24 cellular contexts compared by ENCODE assay signal in the genomic region with DNA sequence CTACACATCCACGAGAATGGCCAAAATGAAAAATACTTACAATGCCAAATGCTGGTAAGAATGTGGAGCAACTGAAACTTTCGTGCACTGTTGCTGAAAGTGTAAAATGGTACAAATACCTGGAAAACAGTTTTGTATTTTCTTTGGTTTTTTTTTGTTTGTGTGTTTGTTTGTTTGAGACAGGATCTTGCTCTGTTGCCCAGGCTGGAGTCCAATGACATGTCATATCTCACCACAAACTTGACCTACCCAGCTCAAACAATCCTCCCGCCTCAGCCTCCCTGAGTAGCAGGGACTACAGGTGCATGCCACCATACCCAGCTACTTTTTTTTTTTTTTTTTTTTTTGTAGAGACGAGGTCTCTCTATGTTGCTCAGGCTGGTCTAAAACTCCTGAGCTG. TPM values are rescaled to one million over a fixed set of nuclear protein-coding genes. Genes with fewer than 3 reads are reported as not detected.
"Had no signal": no experiment of that assay in that cellular context is flagged by ENCODE, and none has a peak within 500 bp of the region (broad histone marks: within the 10 kb centered on the region; RNA-seq: fewer than 3 reads in every experiment).

No MANE protein-coding gene starts in this region.

- H3K27ac Mint-ChIP-seq: memory B cell; natural killer cell; stimulated activated effector memory CD8-positive, alpha-beta T cell treated with anti-CD3 and anti-CD28 coated beads, Interleukin-12 subunit alpha, Interleukin-12 subunit beta, amount 100 ng/mL, for 72 hours had no signal

- H3K36me3 ChIP-seq: gastrocnemius medialis, lower lobe of right lung, pancreas, right atrium auricular region, stomach, thyroid gland, vagina had no signal

- H3K4me3 ChIP-seq: coronary artery, gastrocnemius medialis, lower lobe of right lung, pancreas, right atrium auricular region, stomach, thyroid gland, vagina had no signal

- H3K9me3 Mint-ChIP-seq: natural killer cell; stimulated activated effector memory CD8-positive, alpha-beta T cell treated with anti-CD3 and anti-CD28 coated beads, Interleukin-12 subunit alpha, Interleukin-12 subunit beta, amount 100 ng/mL, for 72 hours had no signal

- H3K4me1 Mint-ChIP-seq: memory B cell; natural killer cell; stimulated activated effector memory CD8-positive, alpha-beta T cell treated with anti-CD3 and anti-CD28 coated beads, Interleukin-12 subunit alpha, Interleukin-12 subunit beta, amount 100 ng/mL, for 72 hours had no signal

- H3K27ac ChIP-seq: coronary artery, gastrocnemius medialis, lower lobe of right lung, pancreas, right atrium auricular region, stomach, thyroid gland, vagina had no signal

- H3K4me1 ChIP-seq: gastrocnemius medialis, lower lobe of right lung, pancreas, stomach had no signal

- H3K9me3 ChIP-seq: gastrocnemius medialis, lower lobe of right lung, pancreas, right atrium auricular region, stomach, thyroid gland, vagina had no signal

- H3K36me3 Mint-ChIP-seq: memory B cell; natural killer cell; stimulated activated effector memory CD8-positive, alpha-beta T cell treated with anti-CD3 and anti-CD28 coated beads, Interleukin-12 subunit alpha, Interleukin-12 subunit beta, amount 100 ng/mL, for 72 hours had no signal

- ATAC-seq: gastrocnemius medialis; left ventricle myocardium superior; lower lobe of right lung; natural killer cell; pancreas; sciatic nerve; stimulated activated effector memory CD8-positive, alpha-beta T cell treated with anti-CD3 and anti-CD28 coated beads, Interleukin-12 subunit alpha, Interleukin-12 subunit beta, amount 100 ng/mL, for 72 hours had no signal

- DNase-seq: dermis blood vessel endothelial cell; effector memory CD4-positive, alpha-beta T cell; erythroblast; foreskin fibroblast; gastrocnemius medialis; head of caudate nucleus; left ventricle myocardium superior; lower lobe of right lung; natural killer cell; occipital lobe; pancreas; stimulated activated CD4-positive, alpha-beta T cell treated with anti-CD3 and anti-CD28 coated beads, Interleukin-2, amount 100 ng/mL, for 24 hours; stimulated activated CD4-positive, alpha-beta T cell treated with anti-CD3 and anti-CD28 coated beads, Interleukin-4, amount 100 ng/mL, for 24 hours; stimulated activated naive CD4-positive, alpha-beta T cell treated with Interleukin-2 at 50 U/mL for 16 hours; stomach; thyroid gland; trophoblast cell had no signal

- H3K27me3 ChIP-seq: gastrocnemius medialis, pancreas, right atrium auricular region, stomach, thyroid gland, vagina had no signal

- H3K4me3 Mint-ChIP-seq: memory B cell; natural killer cell; stimulated activated effector memory CD8-positive, alpha-beta T cell treated with anti-CD3 and anti-CD28 coated beads, Interleukin-12 subunit alpha, Interleukin-12 subunit beta, amount 100 ng/mL, for 72 hours had no signal

RNA-seq across cellular contexts. Expression of gene CAV2, which starts 35.6 kb away (rescaled TPM):
- polyA plus RNA-seq: neural cell had no signal
